In genomic region chr1:153635872-153636271, GRCh38 we compare ENCODE assay signal across 10 cellular contexts. TPM values are rescaled to one million over a fixed set of nuclear protein-coding genes. Genes with fewer than 3 reads are reported as not detected.
DNase-seq lines count a peak whose midpoint lies in the region; TF ChIP-seq lines count a peak whose summit lies in the region.
"Had no signal": no experiment of that assay in that cellular context is flagged by ENCODE, and none has a peak within 500 bp of the region (broad histone marks: within the 10 kb centered on the region; RNA-seq: fewer than 3 reads in every experiment).

No MANE protein-coding gene starts in this region.

- H3K4me1 Mint-ChIP-seq in osteocyte (ENCODE audit: unreplicated experiment): peaks cover 33% of the 10 kb centered on the region

- no peak overlapping the region for H3K27ac ChIP-seq in DOHH2 (ENCODE audit: low read depth, low read length)
- H3K27ac ChIP-seq in OCI-LY7 (ENCODE audit: low read depth, low read length, poor library complexity, severe bottlenecking): peak overlapping the region; percentile 97
- no peak overlapping the region for H3K27ac ChIP-seq in effector memory CD4-positive, alpha-beta T cell (ENCODE audit: insufficient read depth, low read length, poor library complexity, severe bottlenecking)

- peaks cover 50% of the 10 kb centered on the region for H3K79me2 ChIP-seq in DOHH2 (ENCODE audit: control insufficient read depth, low read length)
- H3K79me2 ChIP-seq in OCI-LY7 (ENCODE audit: insufficient read depth, low read depth, low read length): peaks cover 29% of the 10 kb centered on the region

- POLR2A ChIA-PET in OCI-LY7 (lab: Charles Lee): interaction anchor here (0.9 to 1.6 kb wide), 4 partner anchors 7 to 38 kb away, joined by 3 to 7 read pairs (median 4); no protein-coding TSS in a partner anchor

- intact Hi-C loops in OCI-LY7 (cut with micrococcal nuclease; ENCODE audit: unreplicated experiment): loop anchor here (2.0 kb wide), 3 partner anchors 23 to 37 kb away; partner anchors contain the start of genes ILF2 and SNAPIN

- CTCF ChIA-PET in OCI-LY7 (lab: Charles Lee; ENCODE audit: unreplicated experiment): no interaction called here

- no peaks in the 10 kb centered on the region for H3K27me3 ChIP-seq in DOHH2 (ENCODE audit: control insufficient read depth, low read length)
- no peaks in the 10 kb centered on the region for H3K27me3 ChIP-seq in effector memory CD4-positive, alpha-beta T cell (replicated peaks; ENCODE audit: control insufficient read depth, insufficient read depth, low read length, poor library complexity, severe bottlenecking)
- H3K27me3 ChIP-seq: gastroesophageal sphincter had no signal

- no TSS peak for BruUV-seq in OCI-LY7 (replicated peaks; lab: Mats Ljungman, UMichigan)

- peaks cover 33% of the 10 kb centered on the region for H3K36me3 Mint-ChIP-seq in osteocyte (ENCODE audit: unreplicated experiment)

- H4K20me1 ChIP-seq in DOHH2 (ENCODE audit: control insufficient read depth, insufficient read depth, low read depth, low read length): no peaks in the 10 kb centered on the region
- no peaks in the 10 kb centered on the region for H4K20me1 ChIP-seq in OCI-LY7 (ENCODE audit: insufficient read depth, low read length)

- H3K4me3 ChIP-seq in DOHH2 (ENCODE audit: low read length) (peak overlapping the region; percentile 88), OCI-LY7 (ENCODE audit: low read depth, low read length, poor library complexity, severe bottlenecking) (peak overlapping the region; percentile 83)
- peak overlapping the region; percentile 78 for H3K4me3 ChIP-seq in effector memory CD4-positive, alpha-beta T cell (ENCODE audit: insufficient read depth, low read depth, low read length, poor library complexity, severe bottlenecking)

- H3K4me1 ChIP-seq in DOHH2 (ENCODE audit: control insufficient read depth, low read length) (peaks cover 15% of the 10 kb centered on the region), OCI-LY7 (ENCODE audit: insufficient read depth, low read length, poor library complexity, severe bottlenecking) (peaks cover 16% of the 10 kb centered on the region)
- peaks cover 7% of the 10 kb centered on the region for H3K4me1 ChIP-seq in effector memory CD4-positive, alpha-beta T cell (ENCODE audit: control insufficient read depth, insufficient read depth, low read length, poor library complexity, severe bottlenecking)

- peak overlapping the region; percentile 64 for H3K4me3 Mint-ChIP-seq in osteocyte (ENCODE audit: unreplicated experiment)

- H3K27ac Mint-ChIP-seq in osteocyte (ENCODE audit: unreplicated experiment): no peak overlapping the region

- H3K9me3 ChIP-seq in DOHH2 (ENCODE audit: control insufficient read depth, insufficient read depth, low read length) (no peaks in the 10 kb centered on the region), OCI-LY7 (ENCODE audit: low read length) (no peaks in the 10 kb centered on the region)
- H3K9me3 ChIP-seq in effector memory CD4-positive, alpha-beta T cell (ENCODE audit: control insufficient read depth, low read length): no peaks in the 10 kb centered on the region
- H3K9me3 ChIP-seq: gastroesophageal sphincter had no signal

- H2AFZ ChIP-seq in OCI-LY7 (ENCODE audit: low read length): no peak overlapping the region

- H3K4me2 ChIP-seq in DOHH2 (ENCODE audit: low read length) (peak overlapping the region; percentile 66; the same call in 1 of the 2 replicates), OCI-LY7 (ENCODE audit: low read length) (peak overlapping the region; percentile 61)

- peaks cover 59% of the 10 kb centered on the region for H3K36me3 ChIP-seq in DOHH2 (ENCODE audit: control insufficient read depth, low read length)
- H3K36me3 ChIP-seq in OCI-LY7 (ENCODE audit: insufficient read depth, low read length): peaks cover 52% of the 10 kb centered on the region
- peaks cover 48% of the 10 kb centered on the region for H3K36me3 ChIP-seq in effector memory CD4-positive, alpha-beta T cell (ENCODE audit: control insufficient read depth, insufficient read depth, low read length)

- peaks cover 3% of the 10 kb centered on the region; the same call in 1 of the 2 replicates for H3F3A ChIP-seq in DOHH2 (ENCODE audit: control insufficient read depth, insufficient read depth)

- H3K27me3 Mint-ChIP-seq in osteocyte (ENCODE audit: unreplicated experiment): no peaks in the 10 kb centered on the region

- H3K9me2 ChIP-seq in DOHH2 (replicated peaks; ENCODE audit: control insufficient read depth, low read length): no peaks in the 10 kb centered on the region
- no peaks in the 10 kb centered on the region for H3K9me2 ChIP-seq in OCI-LY7 (ENCODE audit: insufficient read depth, low read length)

- TF ChIP-seq CTCF in DOHH2 (IDR thresholded peaks at IDR 0.05; ENCODE audit: low read depth, low read length, poor library complexity, severe bottlenecking) (no peak), OCI-LY7 (conservative IDR thresholded peaks at IDR 0.05; ENCODE audit: low read length) (no peak), osteocyte (IDR thresholded peaks at IDR 0.05) (no peak)

- DNase-seq in OCI-LY7 (ENCODE audit: low spot score): peak; percentile 34
- no peak for DNase-seq in effector memory CD4-positive, alpha-beta T cell
- no peak for DNase-seq in osteocyte (ENCODE audit: extremely low spot score, unreplicated experiment)
- no peak for DNase-seq in LoVo (ENCODE audit: low spot score)
- DNase-seq in nucleus accumbens (lab: John Stamatoyannopoulos, UW): no peak
- DNase-seq in NCI-H510A (lab: John Stamatoyannopoulos, UW): no peak
- DNase-seq in NCI-H2227 treated with DMSO at 0.1 percent for 48 hours (lab: John Stamatoyannopoulos, UW): no peak

- no peaks in the 10 kb centered on the region for H3K9me3 Mint-ChIP-seq in osteocyte (ENCODE audit: unreplicated experiment)

RNA-seq across cellular contexts. Expression of gene CHTOP, which starts 2.0 kb away (rescaled TPM):
- 70.9 and 85.3 TPM in 2 replicates for total RNA-seq in OCI-LY7 (2014; rRNA removed; shearing (Covaris generic))
- total RNA-seq in OCI-LY7 (2022) (106 and 107 TPM in 2 replicates), osteocyte (74.3 and 75.2 TPM in 2 replicates)

RNA-seq across cellular contexts. Expression of gene S100A1, which starts 7.6 kb away (rescaled TPM):
- not detected in 2 replicates for total RNA-seq in OCI-LY7 (2014; rRNA removed; shearing (Covaris generic))
- total RNA-seq in OCI-LY7 (2022) (not detected in 2 replicates), osteocyte (1.1 TPM in 1 of 2 replicates, not detected in the other)

RNA-seq across cellular contexts. Expression of gene S100A13, which starts 8.6 kb away (rescaled TPM):
- 2.7 and 4.8 TPM in 2 replicates for total RNA-seq in OCI-LY7 (2014; rRNA removed; shearing (Covaris generic))
- total RNA-seq in OCI-LY7 (2022) (6.9 and 10.3 TPM in 2 replicates), osteocyte (126 and 128 TPM in 2 replicates)

RNA-seq across cellular contexts. Expression of gene S100A14, which starts 19.7 kb away (rescaled TPM):
- not detected in 2 replicates for total RNA-seq in OCI-LY7 (2014; rRNA removed; shearing (Covaris generic))
- total RNA-seq in OCI-LY7 (2022): not detected in 2 replicates
- total RNA-seq in osteocyte: not detected in 2 replicates
- total RNA-seq: posterior vena cava had no signal

RNA-seq across cellular contexts. Expression of gene SNAPIN, which starts 22.6 kb away (rescaled TPM):
- 33.2 and 44.5 TPM in 2 replicates for total RNA-seq in OCI-LY7 (2014; rRNA removed; shearing (Covaris generic))
- total RNA-seq in OCI-LY7 (2022): 31.1 and 33.7 TPM in 2 replicates
- 39.7 and 46.3 TPM in 2 replicates for total RNA-seq in osteocyte

Comparison
In these comparisons a context has a peak if more than half of its experiments do, and no peak if none do; other contexts are left out.
1. RNA of gene S100A13, which starts 8.6 kb away (total RNA-seq): 126 to 128 TPM in osteocyte; 2.7 to 10.3 TPM in OCI-LY7; every median in the first group is over 10 times any median in the second.
2. Peak in every context shown above with its lines, with median percentiles within 50 percentile points of each other: H3K4me3 ChIP-seq.